In genomic region chr10:110500515-110500905, GRCh38 we compare ENCODE assay signal across 8 cellular contexts. TPM values are rescaled to one million over a fixed set of nuclear protein-coding genes. Genes with fewer than 3 reads are reported as not detected.
DNase-seq lines count a peak whose midpoint lies in the region; ATAC-seq, FAIRE-seq and TF ChIP-seq lines count a peak whose summit lies in the region.

No MANE protein-coding gene starts in this region.

- no peaks in the 10 kb centered on the region for H3K36me3 ChIP-seq in CD8-positive, alpha-beta T cell (ENCODE audit: insufficient read depth, low read length)
- H3K36me3 ChIP-seq in H1 (ENCODE audit: control insufficient read depth in 2 of 4, insufficient read depth in 4 of 4, low read length in 3 of 4), result peaks cover 0 to 8% (median 5%) of the 10 kb centered on the region in 4 experiments; a peak in 5 of 8 replicates

- CTCF ChIA-PET in CD8-positive, alpha-beta T cell (lab: Charles Lee), result interaction anchor here (1.8 kb wide), 1 partner anchor 46 kb away, joined by 4 read pairs; no protein-coding TSS in a partner anchor
- CTCF ChIA-PET in H1 (lab: Charles Lee; ENCODE audit: partially characterized antibody), result interaction anchor here (0.6 to 4.2 kb wide), 8 partner anchors 9 to 196 kb away, joined by 3 to 20 read pairs (median 4); partner anchors contain the start of gene SMNDC1
- CTCF ChIA-PET in HEK293T (lab: Yijun Ruan, JAX), result interaction anchor here (1.0 to 1.1 kb wide), 3 partner anchors 12 to 158 kb away, joined by 3 to 4 read pairs (median 3); no protein-coding TSS in a partner anchor

- no peak for TF ChIP-seq RAD21 in H1 (IDR thresholded peaks at IDR 0.05 in 1 of 2, conservative IDR thresholded peaks at IDR 0.05 in 1 of 2; ENCODE audit: low read depth in 2 of 2, low read length in 2 of 2)

- DNase-seq in CD8-positive, alpha-beta T cell, result no peak
- DNase-seq in RCC 7860 (ENCODE audit: low spot score) (peak; percentile 90), H1 (ENCODE audit: low read depth in 1 of 2, low spot score in 2 of 2) (no peak), nephron progenitor cell (no peak), HEK293T (ENCODE audit: extremely low spot score) (no peak), NCI-H1092 (lab: John Stamatoyannopoulos, UW) (no peak), NCI-H2081 treated with DMSO at 0.1 percent for 48 hours (lab: John Stamatoyannopoulos, UW) (no peak)
- no peak for DNase-seq in stimulated activated CD8-positive, alpha-beta memory T cell treated with anti-CD3 and anti-CD28 coated beads, Interleukin-4, amount 100 ng/mL, for 48 hours

- H3K27ac Mint-ChIP-seq in CD8-positive, alpha-beta T cell, result no peak overlapping the region
- no peak overlapping the region for H3K27ac Mint-ChIP-seq in nephron progenitor cell

- H3K4me3 Mint-ChIP-seq in CD8-positive, alpha-beta T cell, result peak overlapping the region; percentile 7
- peak overlapping the region; percentile 95 for H3K4me3 Mint-ChIP-seq in nephron progenitor cell

- H3K4me3 ChIP-seq in CD8-positive, alpha-beta T cell (ENCODE audit: low read depth, low read length), result no peak overlapping the region
- 0 out of 8 replicates have a peak overlapping the region, but pooled peaks of 1 of the 4 experiments have one; percentile 17 for H3K4me3 ChIP-seq in H1 (ENCODE audit: extremely low read depth in 1 of 4, insufficient read depth in 2 of 4, low read depth in 3 of 4, low read length in 4 of 4)

- H2BK15ac ChIP-seq in H1 (ENCODE audit: low read length), result no peak overlapping the region

- H3K27me3 Mint-ChIP-seq in CD8-positive, alpha-beta T cell (ENCODE audit: low read depth), result no peaks in the 10 kb centered on the region
- H3K27me3 Mint-ChIP-seq in nephron progenitor cell (ENCODE audit: low read depth, poor library complexity), result peaks cover 24% of the 10 kb centered on the region

- peaks cover 12% of the 10 kb centered on the region; the same call in 1 of the 2 replicates for H3K23me2 ChIP-seq in H1 (ENCODE audit: low read depth, low read length)

- H3K27me3 ChIP-seq in CD8-positive, alpha-beta T cell (ENCODE audit: insufficient read depth, low read length), result no peaks in the 10 kb centered on the region
- peaks cover 0 to 34% (median 17%) of the 10 kb centered on the region in 4 experiments; a peak in 5 of 7 replicates for H3K27me3 ChIP-seq in H1 (replicated peaks in 1 of 4; ENCODE audit: control insufficient read depth in 3 of 4, extremely low read depth in 1 of 4, insufficient read depth in 3 of 4, low read length in 3 of 4)

- no peak overlapping the region for H4K91ac ChIP-seq in H1 (replicated peaks; ENCODE audit: insufficient read length, low read length)

- WGBS in H1 (ENCODE audit: extremely low coverage in 1 of 2, insufficient coverage in 1 of 2, insufficient read length in 1 of 2, insufficient replicate concordance in 2 of 2, low coverage in 1 of 2, low lambda C conversion rate in 2 of 2, missing lambda C conversion rate in 1 of 2), 2 experiments, result 80% methylated on average over 3 of the region's 3 CpGs; no CpG with 5 or more reads in 1 of the 2 experiments

- H2BK20ac ChIP-seq in H1 (ENCODE audit: low read length), result 0 out of 2 replicates have a peak overlapping the region, but pooled peaks have one; percentile 43

- no peak overlapping the region for H3K56ac ChIP-seq in H1 (replicated peaks; ENCODE audit: insufficient read length, low read depth, low read length)

- no peak overlapping the region for H3K4ac ChIP-seq in H1 (replicated peaks; ENCODE audit: insufficient read length, low read depth, low read length)

- peaks cover 3% of the 10 kb centered on the region for H3K36me3 Mint-ChIP-seq in CD8-positive, alpha-beta T cell
- peaks cover 15% of the 10 kb centered on the region for H3K36me3 Mint-ChIP-seq in nephron progenitor cell (ENCODE audit: low read depth)

- H3K18ac ChIP-seq in H1 (ENCODE audit: extremely low read depth, low read length), result no peak overlapping the region

- H4K8ac ChIP-seq in H1 (ENCODE audit: extremely low read depth, insufficient read depth, low read length), result no peak overlapping the region

- H2BK12ac ChIP-seq in H1 (ENCODE audit: low read depth, low read length), result 0 out of 2 replicates have a peak overlapping the region, but pooled peaks have one; percentile 44

- TF ChIP-seq CTCF in CD8-positive, alpha-beta T cell (IDR thresholded peaks at IDR 0.05), result no peak
- TF ChIP-seq CTCF in H1 (IDR thresholded peaks at IDR 0.05; ENCODE audit: control extremely low read depth in 1 of 3, insufficient read depth in 1 of 3, low read depth in 1 of 3, low read length in 3 of 3) (no peak), nephron progenitor cell (IDR thresholded peaks at IDR 0.05) (no peak)

- no peak overlapping the region; the same call in 1 of the 2 replicates for H2BK5ac ChIP-seq in H1 (ENCODE audit: low read depth, low read length)

- H3K9me3 ChIP-seq in CD8-positive, alpha-beta T cell (ENCODE audit: low read length), result no peaks in the 10 kb centered on the region
- no peaks in the 10 kb centered on the region for H3K9me3 ChIP-seq in H1 (ENCODE audit: insufficient read depth in 2 of 2, low read depth in 1 of 2, low read length in 1 of 2)

- peaks cover 11% of the 10 kb centered on the region for H3K79me1 ChIP-seq in H1 (ENCODE audit: low read depth, low read length)

- no peak for TF ChIP-seq POLR2A in H1 (IDR thresholded peaks at IDR 0.05; ENCODE audit: control extremely low read depth in 1 of 2, low read depth in 2 of 2, low read length in 2 of 2)

- H3K9ac ChIP-seq in H1 (replicated peaks in 1 of 4; ENCODE audit: extremely low read depth in 1 of 4, low read depth in 3 of 4, low read length in 3 of 4), result no peak overlapping the region

- no peak overlapping the region for H4K5ac ChIP-seq in H1 (ENCODE audit: insufficient read length, low read depth, low read length)

- peak overlapping the region; percentile 79 to 96; a peak in 2 of 4 replicates for H3K4me2 ChIP-seq in H1 (ENCODE audit: insufficient read depth in 1 of 2, low read depth in 2 of 2, low read length in 2 of 2)

- H3K14ac ChIP-seq in H1 (ENCODE audit: insufficient read length), result no peak overlapping the region

- H3K4me1 Mint-ChIP-seq in CD8-positive, alpha-beta T cell (ENCODE audit: low read depth), result peaks cover 75% of the 10 kb centered on the region
- H3K4me1 Mint-ChIP-seq in nephron progenitor cell, result peaks cover 78% of the 10 kb centered on the region

- no peak for ATAC-seq in CD8-positive, alpha-beta T cell

- FAIRE-seq in RCC 7860 (lab: Jason Lieb, UNC), result peak; percentile 44
- FAIRE-seq in H1 (lab: Jason Lieb, UNC), result no peak

- intact Hi-C loops in CD8-positive, alpha-beta T cell (cut with DNase I, micrococcal nuclease), result loop anchor here in 1 of 2 experiments (5.0 to 10.0 kb wide), 3 partner anchors 47 to 1944 kb away; partner anchors contain the start of genes VTI1A and ZDHHC6

- peaks cover 7% of the 10 kb centered on the region in 2 experiments for H4K20me1 ChIP-seq in H1 (replicated peaks in 1 of 2; ENCODE audit: control insufficient read depth in 1 of 2, insufficient read depth in 2 of 2, low read length in 2 of 2)

- no peak overlapping the region for H2AFZ ChIP-seq in H1 (ENCODE audit: low read length)

- POLR2A ChIA-PET in CD8-positive, alpha-beta T cell (lab: Charles Lee), result no interaction called here
- POLR2A ChIA-PET in H1 (lab: Charles Lee; ENCODE audit: partially characterized antibody), result interaction anchor here (1.1 to 5.4 kb wide), 5 partner anchors 11 to 197 kb away, joined by 3 to 56 read pairs (median 4); no protein-coding TSS in a partner anchor
- POLR2A ChIA-PET in HEK293T (lab: Yijun Ruan, JAX), result interaction anchor here (1.1 to 1.2 kb wide), 2 partner anchors 25 to 45 kb away, joined by 3 read pairs; no protein-coding TSS in a partner anchor

- 0 out of 2 replicates have a peak overlapping the region, but pooled peaks have one; percentile 32 for H2AK5ac ChIP-seq in H1 (ENCODE audit: low read depth, low read length)

- no peaks in the 10 kb centered on the region for H3K9me3 Mint-ChIP-seq in CD8-positive, alpha-beta T cell
- H3K9me3 Mint-ChIP-seq in nephron progenitor cell, result no peaks in the 10 kb centered on the region

- H3K27ac ChIP-seq in CD8-positive, alpha-beta T cell (ENCODE audit: low read depth, low read length), result no peak overlapping the region
- H3K27ac ChIP-seq in H1 (ENCODE audit: low read depth, low read length), result no peak overlapping the region

- H3K4me1 ChIP-seq in CD8-positive, alpha-beta T cell (ENCODE audit: insufficient read depth, low read length), result peaks cover 67% of the 10 kb centered on the region
- H3K4me1 ChIP-seq in H1 (replicated peaks in 1 of 4; ENCODE audit: control insufficient read depth in 3 of 4, insufficient read depth in 4 of 4, low read length in 3 of 4), result peaks cover 12 to 31% (median 23%) of the 10 kb centered on the region in 4 experiments

- peaks cover 5 to 57% of the 10 kb centered on the region in 2 experiments for H3K79me2 ChIP-seq in H1 (ENCODE audit: control insufficient read depth in 1 of 2, insufficient read depth in 2 of 2, low read length in 2 of 2)

- no peak for TF ChIP-seq EP300 in H1 (IDR thresholded peaks at IDR 0.05; ENCODE audit: borderline replicate concordance in 1 of 2, low read depth in 2 of 2, low read length in 2 of 2)

- no peak overlapping the region for H3K23ac ChIP-seq in H1 (ENCODE audit: insufficient read length)

- H2BK120ac ChIP-seq in H1 (replicated peaks; ENCODE audit: low read depth, low read length), result no peak overlapping the region

TF ChIP-seq in H1, 55 proteins besides CTCF, POLR2A, EP300 and RAD21 (continues in another document):
- no peak for TF ChIP-seq JUN (IDR thresholded peaks at IDR 0.05; ENCODE audit: low read depth, low read length)
- no peak for TF ChIP-seq EGR1 (IDR thresholded peaks at IDR 0.05; ENCODE audit: borderline replicate concordance, low read depth, low read length)

TF ChIP-seq in HEK293T, 16 proteins besides CTCF, POLR2A, EP300 and RAD21:
- no peak for TF ChIP-seq HDGF (IDR thresholded peaks at IDR 0.05; ENCODE audit: borderline replicate concordance)
- TF ChIP-seq FOXM1 (IDR thresholded peaks at IDR 0.05; ENCODE audit: borderline replicate concordance), result no peak
- TF ChIP-seq CTBP1 (IDR thresholded peaks at IDR 0.05; ENCODE audit: borderline replicate concordance), result no peak
TF ChIP-seq in HEK293T: peak in this region for 0.

RNA-seq across cellular contexts. Expression of gene DUSP5, which starts 2.8 kb away (rescaled TPM):
- 10 to 100 TPM; 69.8 TPM for total RNA-seq in CD8-positive, alpha-beta T cell
- 27.0 and 30.3 TPM in 2 replicates for total RNA-seq in H1 (2021; fragmentation: NEBNext Ultra II Directional; extraction: Animal tissue kit (Norgen Biotek cat#: 25700))
- polyA plus RNA-seq in H1 (2011; rRNA removed), result 13.3 and 13.6 TPM in 2 replicates
- 15.2 TPM for polyA plus RNA-seq in H1 (2011; cell fraction: cytosol; rRNA removed)
- 12.0 TPM for polyA plus RNA-seq in H1 (2011; cell fraction: nucleus; rRNA removed)
- polyA plus RNA-seq in H1 (2012, experiment 1 of 2), result 14.3 to 18.7 TPM (median 15.9 TPM) in 4 replicates
- 16.9 TPM for polyA plus RNA-seq in H1 (2012, experiment 2 of 2)
- 17.0 TPM for polyA plus RNA-seq in H1 (2013, experiment 1 of 2)
- polyA plus RNA-seq in H1 (2013, experiment 2 of 2), result 20.2 TPM
- polyA minus RNA-seq in H1 (2011; rRNA and poly(A)+ RNA removed), result 28.9 and 41.0 TPM in 2 replicates
- 37.5 TPM for polyA minus RNA-seq in H1 (2011; cell fraction: cytosol; rRNA and poly(A)+ RNA removed)
- polyA minus RNA-seq in H1 (2011; cell fraction: nucleus; rRNA and poly(A)+ RNA removed), result 14.9 TPM
